Comparison of ENCODE assay signal across 8 cellular contexts in the genomic region with DNA sequence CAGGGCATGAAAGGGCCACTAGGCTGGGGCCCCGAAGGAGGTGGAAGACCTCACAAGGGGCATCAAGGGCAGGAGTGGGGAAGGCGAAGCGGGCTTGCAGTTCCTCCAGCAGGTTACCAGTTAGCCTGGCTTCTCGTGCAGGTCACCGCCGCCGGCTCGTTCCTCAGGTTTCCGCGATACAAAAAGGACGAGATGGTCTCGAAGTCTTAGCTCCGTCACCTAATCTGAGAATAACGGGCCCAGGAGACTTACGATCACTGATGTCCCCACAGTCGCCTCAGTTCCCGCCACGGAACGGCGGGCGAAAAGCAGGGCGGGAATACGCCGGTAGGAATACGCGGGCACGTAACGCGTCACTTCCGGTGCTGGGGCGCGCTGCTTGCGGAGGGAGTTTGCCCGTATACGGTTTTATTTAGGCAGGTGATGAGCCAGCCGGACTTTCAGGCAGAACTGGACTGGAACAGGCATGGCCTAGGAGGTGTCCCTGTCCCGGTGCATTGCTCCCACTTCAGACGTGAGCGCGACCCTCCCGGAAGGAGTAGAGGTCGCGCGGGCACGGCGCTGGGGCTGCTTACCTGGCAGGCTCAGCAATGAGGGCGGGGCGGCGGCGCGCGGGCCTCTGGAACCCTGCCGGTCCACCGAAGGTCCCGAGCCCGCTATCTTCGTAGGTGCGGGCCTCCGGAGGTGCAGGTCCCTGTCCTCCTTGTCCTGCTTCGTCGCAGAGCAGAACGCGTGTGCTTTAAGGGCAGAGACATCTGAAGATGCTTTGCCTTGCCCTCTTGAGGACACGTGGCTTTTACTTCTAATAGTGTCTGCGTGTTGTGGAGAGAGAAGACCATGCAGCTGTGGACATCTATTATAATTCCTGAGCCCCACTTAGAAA. TPM values are rescaled to one million over a fixed set of nuclear protein-coding genes. Genes with fewer than 3 reads are reported as not detected.
DNase-seq lines count a peak whose midpoint lies in the region; ATAC-seq lines count a peak whose summit lies in the region.

A gene with protein sequence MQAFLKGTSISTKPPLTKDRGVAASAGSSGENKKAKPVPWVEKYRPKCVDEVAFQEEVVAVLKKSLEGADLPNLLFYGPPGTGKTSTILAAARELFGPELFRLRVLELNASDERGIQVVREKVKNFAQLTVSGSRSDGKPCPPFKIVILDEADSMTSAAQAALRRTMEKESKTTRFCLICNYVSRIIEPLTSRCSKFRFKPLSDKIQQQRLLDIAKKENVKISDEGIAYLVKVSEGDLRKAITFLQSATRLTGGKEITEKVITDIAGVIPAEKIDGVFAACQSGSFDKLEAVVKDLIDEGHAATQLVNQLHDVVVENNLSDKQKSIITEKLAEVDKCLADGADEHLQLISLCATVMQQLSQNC (minus strand): TSS at position 310 of the 883 bp plus-strand sequence. CDS start 1,769 bp downstream, outside the sequence.

- H3K9ac ChIP-seq in HUES64 (ENCODE audit: low read depth, low read length) = peak within 1 kb of the TSS; percentile 98

- under 1% methylated on average over 65 of the region's 65 CpGs for WGBS in HUES64

- peak; percentile 97 for ATAC-seq in GM21447 (IDR thresholded peaks at IDR 0.05; ENCODE audit: unreplicated experiment)

- peak within 1 kb of the TSS; percentile 92 for H3K4me3 ChIP-seq in HUES64 (ENCODE audit: low read length)

- peaks cover 12% of the 10 kb centered on the region for H3K4me1 ChIP-seq in HUES64 (ENCODE audit: insufficient read depth, low read length)

- peak within 1 kb of the TSS; percentile 91 for H3K27ac ChIP-seq in HUES64 (ENCODE audit: low read depth, low read length)
- peak within 1 kb of the TSS; percentile 77 for H3K27ac ChIP-seq in epithelial cell of prostate

- no peaks in the 10 kb centered on the region for H3K27me3 ChIP-seq in HUES64 (ENCODE audit: insufficient read depth, low read length)

- DNase-seq in D341Med (ENCODE audit: low spot score) = peak; percentile 90
- peak; percentile 86 for DNase-seq in OCI-M1 (lab: John Stamatoyannopoulos, UW)
- peak; percentile 85 for DNase-seq in activated T-cell treated with anti-CD3 and anti-CD28 coated beads for 24 hours (ENCODE audit: low read depth)
- no peak for DNase-seq in epithelial cell of prostate (ENCODE audit: low read depth, low spot score)
- DNase-seq in mucosa of gallbladder (ENCODE audit: low spot score) = peak; percentile 82
- DNase-seq in stimulated activated CD8-positive, alpha-beta memory T cell treated with anti-CD3 and anti-CD28 coated beads, Interleukin-4, amount 100 ng/mL, for 4 hours (ENCODE audit: low read depth in 2 of 2, low spot score in 1 of 2) = peak; percentile 70 to 74

- H3K9me3 ChIP-seq in HUES64 (ENCODE audit: insufficient read depth, low read depth, low read length) = no peaks in the 10 kb centered on the region

- peaks cover 39% of the 10 kb centered on the region for H3K36me3 ChIP-seq in HUES64 (ENCODE audit: insufficient read depth, low read length)

RNA-seq across cellular contexts. Expression of the gene that starts here (rescaled TPM):
- 113 TPM for polyA plus RNA-seq in HUES64 (2013, experiment 1 of 2)
- 112 TPM for polyA plus RNA-seq in HUES64 (2013, experiment 2 of 2)
- 9.4 TPM for total RNA-seq in mucosa of gallbladder
